Comparison of ENCODE assay signal across 1 cellular context in the genomic region with DNA sequence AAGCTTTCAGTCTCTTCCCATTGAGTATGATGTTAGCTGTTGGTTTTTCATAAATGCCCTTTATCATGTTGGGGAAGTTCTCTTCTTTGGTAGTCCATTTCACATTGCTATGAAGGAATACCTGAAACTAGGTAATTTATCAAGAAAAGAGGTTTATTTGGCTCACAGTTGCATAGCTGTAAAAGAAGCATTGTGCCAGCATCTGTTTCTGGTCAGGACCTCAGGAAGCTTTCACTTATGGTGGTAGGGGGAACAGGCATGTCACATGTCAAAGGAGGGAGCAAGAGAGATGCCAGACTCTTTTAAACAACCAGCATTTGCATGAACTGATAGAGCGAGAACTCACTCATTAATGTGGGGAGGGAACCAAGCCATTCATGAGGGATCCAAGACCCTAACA.
TF ChIP-seq lines count a peak whose summit lies in the region.

No MANE protein-coding gene starts in this region.

TF ChIP-seq in GM12878, 131 proteins besides CTCF, POLR2A, EP300 and RAD21:
- TF ChIP-seq ZNF384 (IDR thresholded peaks at IDR 0.05; ENCODE audit: borderline replicate concordance, low read depth, low read length) (no peak), YBX1 (IDR thresholded peaks at IDR 0.05) (no peak), FOS (IDR thresholded peaks at IDR 0.05; ENCODE audit: borderline replicate concordance, extremely low read depth, insufficient read length) (no peak), BCL11A (IDR thresholded peaks at IDR 0.05; ENCODE audit: low read depth, low read length) (no peak), TCF3 (IDR thresholded peaks at IDR 0.05; ENCODE audit: borderline replicate concordance, insufficient read depth, low read depth, low read length) (no peak), SP1 (IDR thresholded peaks at IDR 0.05; ENCODE audit: low read depth, low read length) (no peak), KAT2A (conservative IDR thresholded peaks at IDR 0.05; ENCODE audit: control insufficient read depth, low read depth, low read length) (no peak), IKZF2 (IDR thresholded peaks at IDR 0.05) (no peak), NR2F1 (conservative IDR thresholded peaks at IDR 0.05) (no peak), CEBPB (IDR thresholded peaks at IDR 0.05; ENCODE audit: borderline replicate concordance in 1 of 2, low read depth in 2 of 2, low read length in 2 of 2) (no peak), EGR1 (IDR thresholded peaks at IDR 0.05; ENCODE audit: borderline replicate concordance in 1 of 2, low read depth in 2 of 2, low read length in 2 of 2) (no peak), ZNF24 (IDR thresholded peaks at IDR 0.05) (no peak)
- TF ChIP-seq, protein P1, sequence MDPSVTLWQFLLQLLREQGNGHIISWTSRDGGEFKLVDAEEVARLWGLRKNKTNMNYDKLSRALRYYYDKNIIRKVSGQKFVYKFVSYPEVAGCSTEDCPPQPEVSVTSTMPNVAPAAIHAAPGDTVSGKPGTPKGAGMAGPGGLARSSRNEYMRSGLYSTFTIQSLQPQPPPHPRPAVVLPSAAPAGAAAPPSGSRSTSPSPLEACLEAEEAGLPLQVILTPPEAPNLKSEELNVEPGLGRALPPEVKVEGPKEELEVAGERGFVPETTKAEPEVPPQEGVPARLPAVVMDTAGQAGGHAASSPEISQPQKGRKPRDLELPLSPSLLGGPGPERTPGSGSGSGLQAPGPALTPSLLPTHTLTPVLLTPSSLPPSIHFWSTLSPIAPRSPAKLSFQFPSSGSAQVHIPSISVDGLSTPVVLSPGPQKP (IDR thresholded peaks at IDR 0.05; ENCODE audit: low read depth, low read length): no peak
- TF ChIP-seq, protein P2, sequence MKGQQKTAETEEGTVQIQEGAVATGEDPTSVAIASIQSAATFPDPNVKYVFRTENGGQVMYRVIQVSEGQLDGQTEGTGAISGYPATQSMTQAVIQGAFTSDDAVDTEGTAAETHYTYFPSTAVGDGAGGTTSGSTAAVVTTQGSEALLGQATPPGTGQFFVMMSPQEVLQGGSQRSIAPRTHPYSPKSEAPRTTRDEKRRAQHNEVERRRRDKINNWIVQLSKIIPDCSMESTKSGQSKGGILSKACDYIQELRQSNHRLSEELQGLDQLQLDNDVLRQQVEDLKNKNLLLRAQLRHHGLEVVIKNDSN (IDR thresholded peaks at IDR 0.05; ENCODE audit: borderline replicate concordance, extremely low read length, insufficient read depth, low read depth, low read length): no peak
- TF ChIP-seq, protein P3, sequence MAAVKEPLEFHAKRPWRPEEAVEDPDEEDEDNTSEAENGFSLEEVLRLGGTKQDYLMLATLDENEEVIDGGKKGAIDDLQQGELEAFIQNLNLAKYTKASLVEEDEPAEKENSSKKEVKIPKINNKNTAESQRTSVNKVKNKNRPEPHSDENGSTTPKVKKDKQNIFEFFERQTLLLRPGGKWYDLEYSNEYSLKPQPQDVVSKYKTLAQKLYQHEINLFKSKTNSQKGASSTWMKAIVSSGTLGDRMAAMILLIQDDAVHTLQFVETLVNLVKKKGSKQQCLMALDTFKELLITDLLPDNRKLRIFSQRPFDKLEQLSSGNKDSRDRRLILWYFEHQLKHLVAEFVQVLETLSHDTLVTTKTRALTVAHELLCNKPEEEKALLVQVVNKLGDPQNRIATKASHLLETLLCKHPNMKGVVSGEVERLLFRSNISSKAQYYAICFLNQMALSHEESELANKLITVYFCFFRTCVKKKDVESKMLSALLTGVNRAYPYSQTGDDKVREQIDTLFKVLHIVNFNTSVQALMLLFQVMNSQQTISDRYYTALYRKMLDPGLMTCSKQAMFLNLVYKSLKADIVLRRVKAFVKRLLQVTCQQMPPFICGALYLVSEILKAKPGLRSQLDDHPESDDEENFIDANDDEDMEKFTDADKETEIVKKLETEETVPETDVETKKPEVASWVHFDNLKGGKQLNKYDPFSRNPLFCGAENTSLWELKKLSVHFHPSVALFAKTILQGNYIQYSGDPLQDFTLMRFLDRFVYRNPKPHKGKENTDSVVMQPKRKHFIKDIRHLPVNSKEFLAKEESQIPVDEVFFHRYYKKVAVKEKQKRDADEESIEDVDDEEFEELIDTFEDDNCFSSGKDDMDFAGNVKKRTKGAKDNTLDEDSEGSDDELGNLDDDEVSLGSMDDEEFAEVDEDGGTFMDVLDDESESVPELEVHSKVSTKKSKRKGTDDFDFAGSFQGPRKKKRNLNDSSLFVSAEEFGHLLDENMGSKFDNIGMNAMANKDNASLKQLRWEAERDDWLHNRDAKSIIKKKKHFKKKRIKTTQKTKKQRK (IDR thresholded peaks at IDR 0.05; ENCODE audit: low read depth, low read length): no peak
- TF ChIP-seq, protein P4, sequence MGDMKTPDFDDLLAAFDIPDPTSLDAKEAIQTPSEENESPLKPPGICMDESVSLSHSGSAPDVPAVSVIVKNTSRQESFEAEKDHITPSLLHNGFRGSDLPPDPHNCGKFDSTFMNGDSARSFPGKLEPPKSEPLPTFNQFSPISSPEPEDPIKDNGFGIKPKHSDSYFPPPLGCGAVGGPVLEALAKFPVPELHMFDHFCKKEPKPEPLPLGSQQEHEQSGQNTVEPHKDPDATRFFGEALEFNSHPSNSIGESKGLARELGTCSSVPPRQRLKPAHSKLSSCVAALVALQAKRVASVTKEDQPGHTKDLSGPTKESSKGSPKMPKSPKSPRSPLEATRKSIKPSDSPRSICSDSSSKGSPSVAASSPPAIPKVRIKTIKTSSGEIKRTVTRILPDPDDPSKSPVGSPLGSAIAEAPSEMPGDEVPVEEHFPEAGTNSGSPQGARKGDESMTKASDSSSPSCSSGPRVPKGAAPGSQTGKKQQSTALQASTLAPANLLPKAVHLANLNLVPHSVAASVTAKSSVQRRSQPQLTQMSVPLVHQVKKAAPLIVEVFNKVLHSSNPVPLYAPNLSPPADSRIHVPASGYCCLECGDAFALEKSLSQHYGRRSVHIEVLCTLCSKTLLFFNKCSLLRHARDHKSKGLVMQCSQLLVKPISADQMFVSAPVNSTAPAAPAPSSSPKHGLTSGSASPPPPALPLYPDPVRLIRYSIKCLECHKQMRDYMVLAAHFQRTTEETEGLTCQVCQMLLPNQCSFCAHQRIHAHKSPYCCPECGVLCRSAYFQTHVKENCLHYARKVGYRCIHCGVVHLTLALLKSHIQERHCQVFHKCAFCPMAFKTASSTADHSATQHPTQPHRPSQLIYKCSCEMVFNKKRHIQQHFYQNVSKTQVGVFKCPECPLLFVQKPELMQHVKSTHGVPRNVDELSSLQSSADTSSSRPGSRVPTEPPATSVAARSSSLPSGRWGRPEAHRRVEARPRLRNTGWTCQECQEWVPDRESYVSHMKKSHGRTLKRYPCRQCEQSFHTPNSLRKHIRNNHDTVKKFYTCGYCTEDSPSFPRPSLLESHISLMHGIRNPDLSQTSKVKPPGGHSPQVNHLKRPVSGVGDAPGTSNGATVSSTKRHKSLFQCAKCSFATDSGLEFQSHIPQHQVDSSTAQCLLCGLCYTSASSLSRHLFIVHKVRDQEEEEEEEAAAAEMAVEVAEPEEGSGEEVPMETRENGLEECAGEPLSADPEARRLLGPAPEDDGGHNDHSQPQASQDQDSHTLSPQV (IDR thresholded peaks at IDR 0.05): no peak
- TF ChIP-seq, protein P5, sequence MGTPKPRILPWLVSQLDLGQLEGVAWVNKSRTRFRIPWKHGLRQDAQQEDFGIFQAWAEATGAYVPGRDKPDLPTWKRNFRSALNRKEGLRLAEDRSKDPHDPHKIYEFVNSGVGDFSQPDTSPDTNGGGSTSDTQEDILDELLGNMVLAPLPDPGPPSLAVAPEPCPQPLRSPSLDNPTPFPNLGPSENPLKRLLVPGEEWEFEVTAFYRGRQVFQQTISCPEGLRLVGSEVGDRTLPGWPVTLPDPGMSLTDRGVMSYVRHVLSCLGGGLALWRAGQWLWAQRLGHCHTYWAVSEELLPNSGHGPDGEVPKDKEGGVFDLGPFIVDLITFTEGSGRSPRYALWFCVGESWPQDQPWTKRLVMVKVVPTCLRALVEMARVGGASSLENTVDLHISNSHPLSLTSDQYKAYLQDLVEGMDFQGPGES (IDR thresholded peaks at IDR 0.05): no peak
